ENCODE assay signal across 27 cellular contexts in the genomic region with DNA sequence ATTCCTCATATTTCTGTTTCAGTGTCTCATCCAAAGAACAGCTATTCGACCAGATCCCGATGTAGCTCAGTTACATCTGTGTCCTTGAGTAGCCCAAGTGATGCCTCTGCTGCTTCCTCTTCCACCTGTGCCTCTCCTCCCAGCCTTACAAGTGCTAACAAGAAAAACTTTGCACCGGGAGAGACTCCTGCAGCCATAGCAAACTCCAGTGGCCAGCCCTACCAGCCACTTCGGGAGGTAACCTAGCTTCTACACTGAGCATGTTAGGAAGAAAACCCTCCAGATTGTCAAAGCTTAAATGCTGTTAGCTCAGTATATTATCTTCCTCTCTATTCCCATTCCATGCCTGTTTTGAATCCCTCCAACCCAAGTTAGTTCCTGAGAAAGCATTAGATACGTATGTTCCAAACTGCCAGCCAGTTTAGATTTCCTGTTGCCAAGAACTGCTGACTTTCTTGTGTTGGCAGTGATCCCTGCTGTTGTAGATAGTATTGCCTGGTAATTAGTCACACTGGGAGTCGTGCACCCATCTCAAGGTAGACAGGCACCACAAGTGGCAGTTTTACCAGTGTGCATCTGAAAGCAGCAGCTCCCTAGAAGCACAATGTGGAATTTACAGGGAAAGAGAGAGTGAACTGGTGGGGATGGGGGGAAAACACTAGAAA. TPM values are rescaled to one million over a fixed set of nuclear protein-coding genes. Genes with fewer than 3 reads are reported as not detected.
A peak's percentile ranks its signal among the peaks of the same experiment; 100 is the strongest.
DNase-seq lines count a peak whose midpoint lies in the region; ATAC-seq and TF ChIP-seq lines count a peak whose summit lies in the region.
"Had no signal": no experiment of that assay in that cellular context is flagged by ENCODE, and none has a peak within 500 bp of the region (broad histone marks: within the 10 kb centered on the region; RNA-seq: fewer than 3 reads in every experiment).

No MANE protein-coding gene starts in this region.

- DNase-seq in NCI-H226 (peak; percentile 12), endothelial cell (ENCODE audit: low spot score) (no peak), left ventricle myocardium inferior (no peak), progenitor cell of endocrine pancreas (ENCODE audit: low spot score, unreplicated experiment) (no peak), SHP77 treated with DMSO at 0.1 percent for 48 hours (lab: John Stamatoyannopoulos, UW) (no peak), HEK293T (ENCODE audit: extremely low spot score) (no peak), prostate gland (ENCODE audit: low spot score) (no peak)
- DNase-seq: activated CD4-positive, alpha-beta T cell treated with anti-CD3 and anti-CD28 coated beads, Interleukin-2, amount 50 U/mL, for 1 hour; activated naive CD4-positive, alpha-beta T cell treated with Interleukin-2 at 50 U/mL for 16 hours; activated T-cell treated with anti-CD3 and anti-CD28 coated beads, Interleukin-2, amount 50 U/mL, for 48 hours; DMS153; effector CD4-positive, alpha-beta T cell; Kasumi-1; left lung; naive B cell; NCI-H1694 treated with DMSO at 0.1 percent for 48 hours; NCI-H2171 treated with DMSO at 0.1 percent for 48 hours; SIG-M5; sigmoid colon; stimulated activated CD4-positive, alpha-beta T cell treated with anti-CD3 and anti-CD28 coated beads, Interleukin-4, amount 100 ng/mL, for 4 hours; T1000 had no signal

- H3K27me3 ChIP-seq in left ventricle myocardium inferior (ENCODE audit: low read depth) (no peaks in the 10 kb centered on the region), prostate gland (replicated peaks; ENCODE audit: insufficient read depth) (no peaks in the 10 kb centered on the region)
- H3K27me3 ChIP-seq: BLaER1, hepatocyte, left lung, sigmoid colon had no signal

- H3K4me1 ChIP-seq in left ventricle myocardium inferior (peaks cover 13% of the 10 kb centered on the region), prostate gland (replicated peaks) (no peaks in the 10 kb centered on the region)
- H3K4me1 ChIP-seq: left lung, sigmoid colon had no signal

- H3K9me3 ChIP-seq in left ventricle myocardium inferior (replicated peaks) (no peaks in the 10 kb centered on the region), prostate gland (no peaks in the 10 kb centered on the region)
- H3K9me3 ChIP-seq: BLaER1, left lung, sigmoid colon had no signal

- TF ChIP-seq CTCF in endothelial cell (IDR thresholded peaks at IDR 0.05; ENCODE audit: unreplicated experiment), result no peak
- TF ChIP-seq CTCF in left ventricle myocardium inferior (IDR thresholded peaks at IDR 0.05; ENCODE audit: borderline replicate concordance), result no peak
- TF ChIP-seq CTCF in progenitor cell of endocrine pancreas (IDR thresholded peaks at IDR 0.05; ENCODE audit: unreplicated experiment), result no peak
- no peak for TF ChIP-seq CTCF in prostate gland (IDR thresholded peaks at IDR 0.05)

- intact Hi-C loops in left ventricle myocardium inferior (cut with micrococcal nuclease), result no loop called here
- intact Hi-C loops in prostate gland (cut with DNase I), result no loop called here

- no peak overlapping the region for H3K4me3 ChIP-seq in left ventricle myocardium inferior
- H3K4me3 ChIP-seq in prostate gland, result no peak overlapping the region
- H3K4me3 ChIP-seq: BLaER1, hepatocyte, left lung, sigmoid colon had no signal

- H3K36me3 Mint-ChIP-seq in endothelial cell (ENCODE audit: low read depth, unreplicated experiment) (peaks cover 35% of the 10 kb centered on the region), progenitor cell of endocrine pancreas (ENCODE audit: insufficient read depth) (peaks cover 49% of the 10 kb centered on the region)

- H3K27ac Mint-ChIP-seq in endothelial cell (ENCODE audit: unreplicated experiment) (no peak overlapping the region), progenitor cell of endocrine pancreas (peak overlapping the region; percentile 2)
- H3K27ac Mint-ChIP-seq: mesothelial cell of epicardium; naive B cell; stimulated activated memory B cell treated with anti-CD40 and anti-IgM and Interleukin-4, amounts not matched to agents 10 μg/mL and 1 μg/mL and 100 μg/mL, for 72 hours had no signal

- peaks cover 4% of the 10 kb centered on the region for H3K4me1 Mint-ChIP-seq in endothelial cell (ENCODE audit: unreplicated experiment)
- H3K4me1 Mint-ChIP-seq in progenitor cell of endocrine pancreas (ENCODE audit: low read depth), result peaks cover 1% of the 10 kb centered on the region
- H3K4me1 Mint-ChIP-seq: mesothelial cell of epicardium had no signal

- no peak for TF ChIP-seq POLR2A in prostate gland (IDR thresholded peaks at IDR 0.05)

- peaks cover 2% of the 10 kb centered on the region for H3K27me3 Mint-ChIP-seq in endothelial cell (ENCODE audit: unreplicated experiment)
- no peaks in the 10 kb centered on the region for H3K27me3 Mint-ChIP-seq in progenitor cell of endocrine pancreas
- H3K27me3 Mint-ChIP-seq: naive B cell; stimulated activated memory B cell treated with anti-CD40 and anti-IgM and Interleukin-4, amounts not matched to agents 10 μg/mL and 1 μg/mL and 100 μg/mL, for 72 hours had no signal

- H3K4me3 Mint-ChIP-seq in endothelial cell (ENCODE audit: unreplicated experiment) (peak overlapping the region; percentile 16), progenitor cell of endocrine pancreas (ENCODE audit: low read depth) (no peak overlapping the region)
- H3K4me3 Mint-ChIP-seq: mesothelial cell of epicardium; naive B cell; stimulated activated memory B cell treated with anti-CD40 and anti-IgM and Interleukin-4, amounts not matched to agents 10 μg/mL and 1 μg/mL and 100 μg/mL, for 72 hours had no signal

- H3K36me3 ChIP-seq in left ventricle myocardium inferior, result peaks cover 51% of the 10 kb centered on the region
- H3K36me3 ChIP-seq in prostate gland, result no peaks in the 10 kb centered on the region

- no peak for ATAC-seq in GM21619 (IDR thresholded peaks at IDR 0.05; ENCODE audit: unreplicated experiment)
- ATAC-seq: HepG2; left lung; stimulated activated memory B cell treated with anti-CD40 and anti-IgM and Interleukin-4, amounts not matched to agents 10 μg/mL and 1 μg/mL and 100 μg/mL, for 72 hours had no signal

- POLR2A ChIA-PET in HEK293T (lab: Yijun Ruan, JAX), result no interaction called here

- CTCF ChIA-PET in HEK293T (lab: Yijun Ruan, JAX), result interaction anchor here (1.7 kb wide), 1 partner anchor 166 kb away, joined by 5 read pairs; no protein-coding TSS in a partner anchor

- WGBS in prostate gland, result 83% methylated on average over 6 of the region's 6 CpGs

- H3K9me3 Mint-ChIP-seq in endothelial cell (ENCODE audit: unreplicated experiment), result no peaks in the 10 kb centered on the region
- H3K9me3 Mint-ChIP-seq in progenitor cell of endocrine pancreas (ENCODE audit: low read depth), result no peaks in the 10 kb centered on the region
- H3K9me3 Mint-ChIP-seq: mesothelial cell of epicardium; naive B cell; stimulated activated memory B cell treated with anti-CD40 and anti-IgM and Interleukin-4, amounts not matched to agents 10 μg/mL and 1 μg/mL and 100 μg/mL, for 72 hours had no signal

- peak overlapping the region; percentile 75 for H3K27ac ChIP-seq in left ventricle myocardium inferior (replicated peaks)
- no peak overlapping the region for H3K27ac ChIP-seq in prostate gland
- H3K27ac ChIP-seq: BLaER1, hepatocyte, left lung, sigmoid colon had no signal

TF ChIP-seq in HEK293T, 16 proteins besides CTCF, POLR2A, EP300 and RAD21:
- no peak for TF ChIP-seq BHLHE40 (IDR thresholded peaks at IDR 0.05; ENCODE audit: borderline replicate concordance)
- TF ChIP-seq NFRKB (IDR thresholded peaks at IDR 0.05), result no peak
- TF ChIP-seq ELF4 (IDR thresholded peaks at IDR 0.05), result no peak
- no peak for TF ChIP-seq CTBP1 (IDR thresholded peaks at IDR 0.05; ENCODE audit: borderline replicate concordance)
- TF ChIP-seq FOXM1 (IDR thresholded peaks at IDR 0.05; ENCODE audit: borderline replicate concordance), result no peak
- TF ChIP-seq TARDBP (IDR thresholded peaks at IDR 0.05), result no peak
- TF ChIP-seq LEF1 (IDR thresholded peaks at IDR 0.05; ENCODE audit: borderline replicate concordance), result no peak

RNA-seq across cellular contexts. Expression of a gene that starts 14.0 kb away (rescaled TPM):
- 0.15 TPM for total RNA-seq in endothelial cell (ENCODE audit: unreplicated experiment)
- 0.41 TPM for total RNA-seq in left ventricle myocardium inferior
- 29.2 and 31.9 TPM in 2 replicates for total RNA-seq in progenitor cell of endocrine pancreas
- 1 to 10 TPM; 1.8 to 2.2 TPM for total RNA-seq in prostate gland

RNA-seq across cellular contexts. Expression of a gene that starts 43.1 kb away (rescaled TPM):
- total RNA-seq in endothelial cell (ENCODE audit: unreplicated experiment), result 60.8 TPM
- total RNA-seq in left ventricle myocardium inferior, result 97.9 TPM
- 88.1 and 92.6 TPM in 2 replicates for total RNA-seq in progenitor cell of endocrine pancreas
- total RNA-seq in prostate gland, result 10 to 100 TPM; 54.1 to 87.0 TPM
